Comparison of ENCODE assay signal across 9 cellular contexts in the genomic region with DNA sequence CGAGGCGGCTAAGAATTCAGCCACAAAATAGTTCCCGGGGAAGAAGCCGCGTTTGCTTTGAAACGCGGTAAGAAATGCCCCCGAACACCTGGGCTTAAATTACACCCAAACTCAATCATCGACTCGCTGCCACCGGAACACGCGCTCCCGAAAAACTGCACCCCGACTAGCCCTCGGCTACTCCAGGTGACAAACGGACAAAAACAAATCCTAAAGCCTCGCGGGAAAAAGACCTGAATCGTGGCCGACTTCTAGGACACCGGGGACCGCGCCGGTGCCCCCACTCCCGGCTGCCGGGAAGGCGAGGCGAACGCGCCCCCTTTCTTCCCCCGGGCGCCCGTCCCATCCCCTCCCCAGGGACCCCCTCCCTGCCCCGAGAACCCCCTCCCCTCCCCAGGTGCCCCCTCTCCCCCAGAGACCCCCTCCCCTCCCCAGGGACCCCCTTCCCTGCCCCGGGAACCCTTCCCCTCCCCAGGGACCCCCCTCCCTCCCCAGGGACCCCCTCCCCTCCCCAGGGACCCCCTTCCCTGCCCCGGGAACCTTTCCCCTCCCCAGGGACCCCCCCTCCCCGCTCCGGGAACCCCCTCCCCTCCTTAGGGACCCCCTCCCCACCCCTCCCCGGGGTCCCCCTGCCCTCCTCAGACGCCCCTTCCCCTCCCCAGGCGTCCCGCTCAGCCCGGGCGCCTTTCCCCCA. TPM values are rescaled to one million over a fixed set of nuclear protein-coding genes. Genes with fewer than 3 reads are reported as not detected.
DNase-seq lines count a peak whose midpoint lies in the region; ATAC-seq, FAIRE-seq and TF ChIP-seq lines count a peak whose summit lies in the region.
"Had no signal": no experiment of that assay in that cellular context is flagged by ENCODE, and none has a peak within 500 bp of the region (broad histone marks: within the 10 kb centered on the region; RNA-seq: fewer than 3 reads in every experiment).

No MANE protein-coding gene starts in this region.

- no peak overlapping the region for H2AK5ac ChIP-seq in IMR-90 (ENCODE audit: low read depth, low read length)

- H3K27ac ChIP-seq in A549 = peak overlapping the region; percentile 84 to 88
- peak overlapping the region; percentile 20; the same call in 1 of the 2 replicates for H3K27ac ChIP-seq in IMR-90 (ENCODE audit: insufficient read depth, low read length)
- H3K27ac ChIP-seq in muscle layer of duodenum (ENCODE audit: low read length) = no peak overlapping the region

- H3K4me1 ChIP-seq in A549 (peaks cover 3% of the 10 kb centered on the region; the same call in 1 of the 3 replicates), IMR-90 (ENCODE audit: control insufficient read depth, insufficient read depth, low read length) (0 out of 2 replicates have a peak, but pooled peaks cover 1% of the 10 kb centered on the region), muscle layer of duodenum (ENCODE audit: control insufficient read depth in 1 of 2, insufficient read depth in 2 of 2, low read length in 2 of 2) (peaks cover 0 to 13% of the 10 kb centered on the region in 2 donors)

- no peaks in the 10 kb centered on the region; the same call in 1 of the 2 replicates for H4K20me1 ChIP-seq in IMR-90 (ENCODE audit: insufficient read depth, low read length)

- H2BK5ac ChIP-seq in IMR-90 (ENCODE audit: low read depth, low read length, poor library complexity, severe bottlenecking) = no peak overlapping the region

- peaks cover 7% of the 10 kb centered on the region; the same call in 1 of the 2 replicates for H3K9me1 ChIP-seq in IMR-90 (ENCODE audit: insufficient read depth, low read length)

- no peak for TF ChIP-seq POLR2A in A549 (IDR thresholded peaks at IDR 0.05; ENCODE audit: low read length)
- no peak for TF ChIP-seq POLR2A in IMR-90 (IDR thresholded peaks at IDR 0.05; ENCODE audit: low read depth, low read length)

- no peak overlapping the region; the same call in 1 of the 2 replicates for H3K23ac ChIP-seq in IMR-90 (ENCODE audit: low read depth, low read length)

- no peak overlapping the region for H4K8ac ChIP-seq in IMR-90 (ENCODE audit: low read depth in 2 of 2, low read length in 2 of 2)

- no peak overlapping the region for H3K56ac ChIP-seq in IMR-90 (ENCODE audit: extremely low read depth, insufficient read depth, low read length)

- H3K9me3 ChIP-seq in A549 = no peaks in the 10 kb centered on the region
- H3K9me3 ChIP-seq in IMR-90 (ENCODE audit: control insufficient read depth, insufficient read depth, low read length) = peaks cover 5% of the 10 kb centered on the region; the same call in 1 of the 2 replicates
- H3K9me3 ChIP-seq in muscle layer of duodenum (ENCODE audit: control insufficient read depth in 1 of 2, low read length in 2 of 2) = peaks cover 0 to 6% of the 10 kb centered on the region in 2 donors

- no peak for FAIRE-seq in A549 (lab: Jason Lieb, UNC)

- in situ Hi-C loops in IMR-90 (cut with MboI; ENCODE audit: low sequenced_read_pairs) (no loop called here), ACHN (cut with HindIII; ENCODE audit: low pct_ligation_motif_present, low pct_unique_long_range_greater_than_20kb, low sequenced_read_pairs) (no loop called here)

- H3K79me1 ChIP-seq in IMR-90 (ENCODE audit: low read depth in 1 of 2, low read length in 2 of 2) = peaks cover 13 to 40% of the 10 kb centered on the region in 2 experiments

- ATAC-seq in A549 (no peak), IMR-90 (ENCODE audit: low read depth) (no peak), HG02678 (IDR thresholded peaks at IDR 0.05; ENCODE audit: unreplicated experiment) (no peak)

- peak overlapping the region; percentile 86 for H3K4me2 ChIP-seq in A549
- H3K4me2 ChIP-seq in IMR-90 (ENCODE audit: low read depth, low read length) = peak overlapping the region; percentile 92

- no peak overlapping the region for H2BK15ac ChIP-seq in IMR-90 (ENCODE audit: low read depth, low read length)

- POLR2A ChIA-PET in A549 (lab: Yijun Ruan, JAX) (no interaction called here), IMR-90 (lab: Charles Lee; ENCODE audit: unreplicated experiment) (no interaction called here)

- H4K91ac ChIP-seq in IMR-90 (ENCODE audit: insufficient read depth, low read depth, low read length) = no peak overlapping the region

- H3K4me3 ChIP-seq in A549 (peak overlapping the region; percentile 85), IMR-90 (ENCODE audit: insufficient read depth, low read depth, low read length) (peak overlapping the region; percentile 84), choroid plexus epithelial cell (ENCODE audit: low read depth, low read length) (peak overlapping the region; percentile 80), muscle layer of duodenum (ENCODE audit: low read depth in 1 of 2, low read length in 2 of 2) (peak overlapping the region; percentile 37 to 85)

- H3K36me3 ChIP-seq in IMR-90 (ENCODE audit: control insufficient read depth, insufficient read depth, low read length) (0 out of 2 replicates have a peak, but pooled peaks cover 3% of the 10 kb centered on the region), muscle layer of duodenum (ENCODE audit: control insufficient read depth in 1 of 2, insufficient read depth in 2 of 2, low read length in 2 of 2) (peaks cover 0 to 9% of the 10 kb centered on the region in 2 donors)

- peak overlapping the region; percentile 55 for H3K9ac ChIP-seq in IMR-90 (ENCODE audit: low read depth, low read length)

- no peak overlapping the region for H3K4ac ChIP-seq in IMR-90 (ENCODE audit: low read depth, low read length)

- no peaks in the 10 kb centered on the region; the same call in 1 of the 2 replicates for H3K27me3 ChIP-seq in IMR-90 (ENCODE audit: control insufficient read depth, insufficient read depth, low read length)
- peaks cover 5% of the 10 kb centered on the region for H3K27me3 ChIP-seq in muscle layer of duodenum (ENCODE audit: low read depth, low read length)

- intact Hi-C loops in IMR-90 (cut with micrococcal nuclease) = loop anchor here (5.0 kb wide), 1 partner anchor 83 kb away; no protein-coding TSS in a partner anchor

- H3K18ac ChIP-seq in IMR-90 (ENCODE audit: low read depth, low read length) = no peak overlapping the region

- TF ChIP-seq RAD21 in A549 (conservative IDR thresholded peaks at IDR 0.05 in 1 of 2, IDR thresholded peaks at IDR 0.05 in 1 of 2) (no peak), IMR-90 (IDR thresholded peaks at IDR 0.05; ENCODE audit: low read length) (no peak)

- H4K5ac ChIP-seq in IMR-90 (ENCODE audit: low read depth, low read length) = no peak overlapping the region

- DNase-seq in A549 (ENCODE audit: low read depth in 1 of 2, low spot score in 1 of 2) (no peak), IMR-90 (no peak), choroid plexus epithelial cell (ENCODE audit: low read depth) (peak; percentile 7), globus pallidus (ENCODE audit: low spot score) (no peak), ACHN (no peak), KG1 (lab: John Stamatoyannopoulos, UW) (no peak)

- WGBS in A549 (ENCODE audit: missing lambda C conversion rate) = 36% methylated on average over 19 of the region's 45 CpGs
- 8% methylated on average over 14 of the region's 45 CpGs; no CpG with 5 or more reads in 1 of the 2 experiments for WGBS in IMR-90 (ENCODE audit: extremely low coverage in 2 of 2, insufficient read length in 1 of 2), 2 experiments

- H2AK9ac ChIP-seq in IMR-90 (replicated peaks; ENCODE audit: low read depth, low read length, poor library complexity) = peak overlapping the region; percentile 61

- H2AFZ ChIP-seq in IMR-90 (replicated peaks; ENCODE audit: low read length, poor library complexity) = peak overlapping the region; percentile 96

- no peak overlapping the region for H2BK20ac ChIP-seq in IMR-90 (ENCODE audit: low read depth, low read length)

- TF ChIP-seq EP300 in A549 (IDR thresholded peaks at IDR 0.05) = no peak

- CTCF ChIA-PET in A549 (lab: Yijun Ruan, JAX) = interaction anchor here (1.3 kb wide), 1 partner anchor 52 kb away, joined by 3 read pairs; no protein-coding TSS in a partner anchor
- CTCF ChIA-PET in IMR-90 (lab: Yijun Ruan, JAX) = no interaction called here

- H3K14ac ChIP-seq in IMR-90 (replicated peaks; ENCODE audit: low read depth, low read length) = no peak overlapping the region

- dilution Hi-C loops in IMR-90 (cut with HindIII; ENCODE audit: low sequenced_read_pairs, unreplicated experiment) = no loop called here

- H2BK120ac ChIP-seq in IMR-90 (ENCODE audit: low read depth, low read length) = no peak overlapping the region

- no peak for TF ChIP-seq CTCF in A549 (IDR thresholded peaks at IDR 0.05)
- no peak for TF ChIP-seq CTCF in IMR-90 (conservative IDR thresholded peaks at IDR 0.05; ENCODE audit: low read depth, low read length)
- no peak for TF ChIP-seq CTCF in choroid plexus epithelial cell (conservative IDR thresholded peaks at IDR 0.05; ENCODE audit: low read depth, low read length)

- no TSS peak for BruUV-seq in IMR-90 (replicated peaks; lab: Mats Ljungman, UMichigan)

RNA-seq across cellular contexts. Expression of a gene that starts 0.6 kb away (rescaled TPM):
- polyA plus RNA-seq in A549 (2011; rRNA removed) = 3.2 and 4.0 TPM in 2 replicates
- polyA plus RNA-seq in A549 (2012; cell fraction: cytosol; rRNA removed) = 12.4 and 20.3 TPM in 2 replicates
- 71.3 and 92.0 TPM in 2 replicates for polyA plus RNA-seq in A549 (2012; cell fraction: nucleus; rRNA removed)
- 8.8 to 10.4 TPM (median 10.2 TPM) in 3 replicates for polyA plus RNA-seq in A549 (2017; fragmentation: RNase III; extraction: RNeasy Plus Mini Kit Qiagen cat#74134 plus additional on column Dnase treatment)
- 1.8 and 2.4 TPM in 2 replicates for polyA minus RNA-seq in A549 (2011; rRNA and poly(A)+ RNA removed)
- 2.5 and 2.9 TPM in 2 replicates for total RNA-seq in IMR-90 (2012; rRNA removed)
- 12.6 and 15.5 TPM in 2 replicates for polyA plus RNA-seq in IMR-90 (2012; rRNA removed)
- polyA plus RNA-seq in IMR-90 (2012; cell fraction: cytosol; rRNA removed) = 8.0 and 11.2 TPM in 2 replicates
- 44.8 and 112 TPM in 2 replicates for polyA plus RNA-seq in IMR-90 (2012; cell fraction: nucleus; rRNA removed; ENCODE audit: low replicate concordance)

RNA-seq across cellular contexts. Expression of a gene that starts 41.2 kb away (rescaled TPM):
- not detected in 2 replicates for polyA plus RNA-seq in A549 (2011; rRNA removed)
- polyA plus RNA-seq in A549 (2012; cell fraction: cytosol; rRNA removed) = 0.07 and 0.08 TPM in 2 replicates
- polyA plus RNA-seq in A549 (2012; cell fraction: nucleus; rRNA removed) = 0.12 TPM in 1 of 2 replicates, not detected in the other
- polyA plus RNA-seq in A549 (2017; fragmentation: RNase III; extraction: RNeasy Plus Mini Kit Qiagen cat#74134 plus additional on column Dnase treatment) = 0.08 TPM in 1 of 3 replicates, not detected in the others
- polyA minus RNA-seq in A549 (2011; rRNA and poly(A)+ RNA removed) = 0.08 TPM in 1 of 2 replicates, not detected in the other
- not detected in 2 replicates for total RNA-seq in IMR-90 (2012; rRNA removed)
- polyA plus RNA-seq in IMR-90 (2012; rRNA removed) = not detected in 2 replicates
- polyA plus RNA-seq in IMR-90 (2012; cell fraction: cytosol; rRNA removed) = not detected in 2 replicates
- not detected in 2 replicates for polyA plus RNA-seq in IMR-90 (2012; cell fraction: nucleus; rRNA removed; ENCODE audit: low replicate concordance)
- total RNA-seq: T-helper 2 cell treated with Interferon-gamma antibody and Interleukin-4, amounts not matched to agents 100 ng/mL and 5 ng/mL, for 36 hours had no signal

RNA-seq across cellular contexts. Expression of a gene that starts 58.4 kb away (rescaled TPM):
- polyA plus RNA-seq in A549 (2011; rRNA removed) (not detected in 2 replicates), A549 (2017; fragmentation: RNase III; extraction: RNeasy Plus Mini Kit Qiagen cat#74134 plus additional on column Dnase treatment) (not detected in 3 replicates), IMR-90 (2012; rRNA removed) (not detected in 2 replicates)
- not detected in 2 replicates for polyA plus RNA-seq in A549 (2012; cell fraction: cytosol; rRNA removed)
- not detected in 2 replicates for polyA plus RNA-seq in A549 (2012; cell fraction: nucleus; rRNA removed)
- not detected in 2 replicates for polyA minus RNA-seq in A549 (2011; rRNA and poly(A)+ RNA removed)
- total RNA-seq in IMR-90 (2012; rRNA removed) = not detected in 2 replicates
- polyA plus RNA-seq in IMR-90 (2012; cell fraction: cytosol; rRNA removed) = not detected in 2 replicates
- not detected in 2 replicates for polyA plus RNA-seq in IMR-90 (2012; cell fraction: nucleus; rRNA removed; ENCODE audit: low replicate concordance)
